2 cellular contexts compared by ENCODE assay signal in the genomic region with DNA sequence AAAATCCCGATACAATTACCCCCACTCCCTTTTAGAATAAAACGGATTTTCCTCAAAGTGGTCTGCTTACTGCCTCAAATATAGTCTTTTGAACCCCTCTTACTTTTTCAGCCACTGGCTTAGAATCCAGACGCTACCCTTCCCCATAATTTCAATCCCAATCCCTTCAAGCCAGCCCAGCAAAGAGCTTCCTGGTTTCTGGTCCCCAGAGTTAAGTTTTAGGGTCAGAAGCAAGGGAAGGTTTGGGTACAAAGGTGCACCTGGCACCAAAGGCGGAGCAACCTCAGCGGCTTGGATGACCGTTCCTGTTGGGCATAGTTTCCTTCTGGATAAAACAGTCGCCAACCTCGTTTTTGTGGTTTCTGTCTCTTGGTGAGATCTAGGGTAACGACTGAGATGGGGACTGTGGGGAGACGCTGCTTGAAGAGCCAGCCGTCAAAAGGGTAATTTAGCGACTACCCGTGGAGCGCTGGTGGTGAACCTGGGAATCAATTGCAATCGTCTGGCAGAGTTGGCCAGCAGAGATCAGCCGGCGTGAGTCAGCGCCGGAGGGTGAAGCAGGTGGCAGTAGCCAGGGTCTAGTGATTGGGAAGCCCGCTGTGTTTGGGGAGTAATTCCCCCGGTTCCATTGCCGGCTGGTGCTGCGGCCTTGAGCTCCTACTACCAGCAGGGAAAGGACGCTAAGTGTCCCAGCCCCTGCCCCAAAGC.
TF ChIP-seq lines count a peak whose summit lies in the region.

No MANE protein-coding gene starts in this region.

TF ChIP-seq in GM12891, 5 proteins besides CTCF, POLR2A, EP300 and RAD21:
- TF ChIP-seq SPI1 (IDR thresholded peaks at IDR 0.05; ENCODE audit: low read depth, low read length) (no peak), TAF1 (IDR thresholded peaks at IDR 0.05; ENCODE audit: low read depth, low read length) (no peak), POU2F2 (IDR thresholded peaks at IDR 0.05; ENCODE audit: low read depth, low read length) (no peak), POLR2AphosphoS5 (IDR thresholded peaks at IDR 0.05; ENCODE audit: low read depth, low read length) (no peak), PAX5 (IDR thresholded peaks at IDR 0.05; ENCODE audit: insufficient read depth, low read length, severe bottlenecking) (no peak)

TF ChIP-seq in GM12878, 131 proteins besides CTCF, POLR2A, EP300 and RAD21:
- TF ChIP-seq RAD51 (IDR thresholded peaks at IDR 0.05) = no peak
- TF ChIP-seq ZNF274 (IDR thresholded peaks at IDR 0.05; ENCODE audit: insufficient read depth, insufficient read length) = no peak
- TF ChIP-seq EZH2 (IDR thresholded peaks at IDR 0.05; ENCODE audit: borderline replicate concordance, control insufficient read depth, low read depth, low read length) = peak; percentile 59; the same call in 1 of the 2 replicates
